8 cellular contexts compared by ENCODE assay signal in the genomic region with DNA sequence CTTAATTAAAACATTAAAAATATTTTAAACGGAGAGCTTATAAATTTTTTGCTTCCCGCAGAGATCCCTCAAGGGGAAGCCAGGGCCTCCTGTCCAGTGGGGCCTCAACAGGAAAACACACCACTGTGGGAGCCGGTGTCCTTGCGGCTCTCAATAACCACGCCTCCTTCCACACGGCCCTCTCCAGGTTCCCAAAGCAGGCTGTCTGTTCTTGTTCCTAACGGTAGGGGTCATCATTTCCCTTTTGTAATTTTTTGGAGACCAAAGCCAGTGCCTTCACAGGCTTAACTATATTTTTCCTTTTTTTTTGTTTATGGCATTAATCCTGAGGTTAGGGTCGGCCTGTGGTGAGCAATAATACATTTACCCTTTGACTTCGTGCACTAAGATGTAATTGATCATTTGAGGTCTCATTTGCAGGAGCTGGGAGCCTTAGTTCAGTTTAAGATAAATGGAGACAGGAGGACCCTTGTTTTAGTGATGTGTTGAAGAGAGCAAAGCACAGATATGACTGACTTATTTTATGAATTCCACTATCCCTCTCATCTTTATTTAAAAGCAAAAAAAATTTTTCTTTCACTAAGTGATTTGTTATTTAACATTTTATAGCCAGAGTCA.
DNase-seq lines count a peak whose midpoint lies in the region; ATAC-seq, FAIRE-seq and TF ChIP-seq lines count a peak whose summit lies in the region.

No MANE protein-coding gene starts in this region.

- H3K27me3 ChIP-seq in endothelial cell of umbilical vein (ENCODE audit: control insufficient read depth in 2 of 2, insufficient read depth in 2 of 2, low read length in 2 of 2): no peaks in the 10 kb centered on the region

- H3K27me3 Mint-ChIP-seq in T-helper 2 cell treated with Interferon-gamma antibody and Interleukin-4, amounts not matched to agents 5 μg/mL and 100 μg/mL, for 36 hours (ENCODE audit: low read depth): peaks cover 9% of the 10 kb centered on the region

- no peak overlapping the region for H2AFZ ChIP-seq in endothelial cell of umbilical vein (ENCODE audit: low read depth, low read length)

- no peaks in the 10 kb centered on the region for H3K9me3 Mint-ChIP-seq in T-helper 2 cell treated with Interferon-gamma antibody and Interleukin-4, amounts not matched to agents 5 μg/mL and 100 μg/mL, for 36 hours

- intact Hi-C loops in endothelial cell of umbilical vein (cut with micrococcal nuclease): loop anchor here (5.0 kb wide), 1 partner anchor 1235 kb away; no protein-coding TSS in a partner anchor

- peak; percentile 74 for FAIRE-seq in endothelial cell of umbilical vein (lab: Jason Lieb, UNC)

- H3K27ac Mint-ChIP-seq in T-helper 2 cell treated with Interferon-gamma antibody and Interleukin-4, amounts not matched to agents 5 μg/mL and 100 μg/mL, for 36 hours: no peak overlapping the region

- no TSS peak for BruUV-seq in endothelial cell of umbilical vein (replicated peaks; lab: Mats Ljungman, UMichigan)

- POLR2A ChIA-PET in endothelial cell of umbilical vein (lab: Charles Lee): no interaction called here

- H3K4me3 Mint-ChIP-seq in T-helper 2 cell treated with Interferon-gamma antibody and Interleukin-4, amounts not matched to agents 5 μg/mL and 100 μg/mL, for 36 hours: no peak overlapping the region

- H3K36me3 Mint-ChIP-seq in T-helper 2 cell treated with Interferon-gamma antibody and Interleukin-4, amounts not matched to agents 5 μg/mL and 100 μg/mL, for 36 hours (ENCODE audit: low read depth): no peaks in the 10 kb centered on the region

- H3K9ac ChIP-seq in endothelial cell of umbilical vein (replicated peaks; ENCODE audit: extremely low read depth, insufficient read depth, low read length): no peak overlapping the region

- CTCF ChIA-PET in endothelial cell of umbilical vein (lab: Charles Lee): interaction anchor here (0.8 to 2.1 kb wide), 11 partner anchors 8 to 1235 kb away, joined by 3 to 30 read pairs (median 4); no protein-coding TSS in a partner anchor

- peak; percentile 62 for ATAC-seq in HG02840 (IDR thresholded peaks at IDR 0.05; ENCODE audit: low FRiP score, unreplicated experiment)

- dilution Hi-C loops in endothelial cell of umbilical vein (cut with MboI; ENCODE audit: extremely low pct_ligation_motif_present, low sequenced_read_pairs): no loop called here

- H3K36me3 ChIP-seq in endothelial cell of umbilical vein (ENCODE audit: control insufficient read depth in 2 of 2, extremely low read depth in 1 of 2, insufficient read depth in 2 of 2, low read length in 2 of 2): no peaks in the 10 kb centered on the region

- peak; percentile 56 for TF ChIP-seq CTCF in GM12874 (IDR thresholded peaks at IDR 0.05; ENCODE audit: insufficient read depth, low read depth, low read length)
- TF ChIP-seq CTCF in endothelial cell of umbilical vein (IDR thresholded peaks at IDR 0.05; ENCODE audit: extremely low read depth in 1 of 2, insufficient read depth in 1 of 2, low read depth in 1 of 2, low read length in 2 of 2): peak; percentile 64

- no peaks in the 10 kb centered on the region for H3K9me3 ChIP-seq in endothelial cell of umbilical vein (replicated peaks; ENCODE audit: control insufficient read depth, insufficient read depth, low read length)

- H3K4me1 Mint-ChIP-seq in T-helper 2 cell treated with Interferon-gamma antibody and Interleukin-4, amounts not matched to agents 5 μg/mL and 100 μg/mL, for 36 hours (ENCODE audit: low read depth): peaks cover 4% of the 10 kb centered on the region

- TF ChIP-seq POLR2A in endothelial cell of umbilical vein (IDR thresholded peaks at IDR 0.05; ENCODE audit: low read depth, low read length): no peak

- no peaks in the 10 kb centered on the region for H4K20me1 ChIP-seq in endothelial cell of umbilical vein (replicated peaks; ENCODE audit: control insufficient read depth, extremely low read depth, insufficient read depth, low read length)

- H3K27ac ChIP-seq in endothelial cell of umbilical vein (ENCODE audit: insufficient read depth, low read depth, low read length): no peak overlapping the region

- DNase-seq in AG08395 (ENCODE audit: low spot score) (peak; percentile 85), NCI-H1694 (lab: John Stamatoyannopoulos, UW) (peak; percentile 52), endothelial cell of umbilical vein (ENCODE audit: low read depth, low spot score) (peak; percentile 59), midbrain (lab: John Stamatoyannopoulos, UW) (peak; percentile 42), ureter (ENCODE audit: low spot score) (peak; percentile 48)
- peak; percentile 13 for DNase-seq in T-helper 2 cell treated with Interferon-gamma antibody and Interleukin-4, amounts not matched to agents 5 μg/mL and 100 μg/mL, for 36 hours (ENCODE audit: low spot score)

- H3K79me2 ChIP-seq in endothelial cell of umbilical vein (ENCODE audit: control insufficient read depth, insufficient read depth, low read length): no peaks in the 10 kb centered on the region

- no peaks in the 10 kb centered on the region for H3K4me1 ChIP-seq in endothelial cell of umbilical vein (ENCODE audit: control insufficient read depth, extremely low read depth, insufficient read depth, low read length)

- no peak overlapping the region for H3K4me3 ChIP-seq in endothelial cell of umbilical vein (replicated peaks in 1 of 3; ENCODE audit: insufficient read depth in 1 of 3, low read depth in 1 of 3, low read length in 3 of 3)

- no peaks in the 10 kb centered on the region for H3K9me1 ChIP-seq in endothelial cell of umbilical vein (replicated peaks; ENCODE audit: control insufficient read depth, extremely low read depth, insufficient read depth, low read length)

- no peak overlapping the region for H3K4me2 ChIP-seq in endothelial cell of umbilical vein (ENCODE audit: insufficient read depth, low read length)

TF ChIP-seq in endothelial cell of umbilical vein, 7 proteins besides CTCF, POLR2A, EP300 and RAD21:
- TF ChIP-seq, protein P1, sequence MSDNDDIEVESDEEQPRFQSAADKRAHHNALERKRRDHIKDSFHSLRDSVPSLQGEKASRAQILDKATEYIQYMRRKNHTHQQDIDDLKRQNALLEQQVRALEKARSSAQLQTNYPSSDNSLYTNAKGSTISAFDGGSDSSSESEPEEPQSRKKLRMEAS (IDR thresholded peaks at IDR 0.05; ENCODE audit: insufficient read depth, insufficient read length): no peak
- no peak for TF ChIP-seq MYC (IDR thresholded peaks at IDR 0.05; ENCODE audit: low read depth, low read length)
- TF ChIP-seq POLR2AphosphoS5 (IDR thresholded peaks at IDR 0.05; ENCODE audit: insufficient read depth, low read depth, low read length): no peak
- no peak for TF ChIP-seq GATA2 (IDR thresholded peaks at IDR 0.05; ENCODE audit: insufficient read depth, insufficient read length, low read depth, low read length)
- no peak for TF ChIP-seq JUN (IDR thresholded peaks at IDR 0.05; ENCODE audit: borderline replicate concordance, insufficient read depth, insufficient read length, low read depth)
- TF ChIP-seq FOS (IDR thresholded peaks at IDR 0.05; ENCODE audit: borderline replicate concordance, insufficient read depth, low read length): no peak
- no peak for TF ChIP-seq EZH2 (IDR thresholded peaks at IDR 0.05; ENCODE audit: borderline replicate concordance, low read depth, low read length, severe bottlenecking)

Comparison
In these comparisons a context has a peak if more than half of its experiments do, and no peak if none do; other contexts are left out.
1. DNase-seq: peak in every context shown above with its lines; median percentile 85 in AG08395; 59 in endothelial cell of umbilical vein; 52 in NCI-H1694; 48 in ureter; 42 in midbrain; 13 in T-helper 2 cell treated with Interferon-gamma antibody and Interleukin-4, amounts not matched to agents 5 μg/mL and 100 μg/mL, for 36 hours.